ENCODE assay signal across 8 cellular contexts in genomic region chr6:30815085-30815742, GRCh38.
A peak's percentile ranks its signal among the peaks of the same experiment; 100 is the strongest.
DNase-seq lines count a peak whose midpoint lies in the region; ATAC-seq and TF ChIP-seq lines count a peak whose summit lies in the region.
"Not testable (repeated sequence)": the region's sequence is repeated elsewhere in the genome, so short reads cannot be mapped to it uniquely, and the experiment has no call there.

No MANE protein-coding gene starts in this region.

- peak overlapping the region; percentile 24 to 82 (median 63) for H3K27ac Mint-ChIP-seq in CD8-positive, alpha-beta memory T cell
- peak overlapping the region; percentile 99 for H3K27ac Mint-ChIP-seq in activated naive CD8-positive, alpha-beta T cell treated with anti-CD3 and anti-CD28 coated beads, Interleukin-2, amount 50 U/mL, for 24 hours

- H4K8ac ChIP-seq in trophoblast cell (ENCODE audit: low read depth, low read length), result peak overlapping the region; percentile 32

- H3F3A ChIP-seq in PC-9 (ENCODE audit: insufficient read depth, low read depth), result peaks cover 77% of the 10 kb centered on the region

- POLR2A ChIA-PET in CD8-positive, alpha-beta memory T cell (lab: Charles Lee), result interaction anchor here (0.7 to 1.9 kb wide), 3 partner anchors 20 to 95 kb away, joined by 5 to 9 read pairs (median 5); partner anchors contain the start of gene TUBB
- POLR2A ChIA-PET in PC-9 (lab: Charles Lee; ENCODE audit: unreplicated experiment), result interaction anchor here (0.6 to 0.7 kb wide), 3 partner anchors 51 to 602 kb away, joined by 3 read pairs; no protein-coding TSS in a partner anchor

- H3K9me3 Mint-ChIP-seq in CD8-positive, alpha-beta memory T cell, result not testable (repeated sequence)
- peaks cover 13% of the 10 kb centered on the region for H3K9me3 Mint-ChIP-seq in activated naive CD8-positive, alpha-beta T cell treated with anti-CD3 and anti-CD28 coated beads, Interleukin-2, amount 50 U/mL, for 24 hours

- H3K9me3 ChIP-seq in CD8-positive, alpha-beta memory T cell (ENCODE audit: low read length); PC-9 (ENCODE audit: insufficient read depth, low read depth); trophoblast cell (ENCODE audit: insufficient read depth, low read depth, low read length); testis: not testable (repeated sequence)

- H3K79me1 ChIP-seq in trophoblast cell (ENCODE audit: low read length), result peaks cover 28% of the 10 kb centered on the region

- H4K91ac ChIP-seq in trophoblast cell (ENCODE audit: low read depth, low read length), result peak overlapping the region; percentile 63

- H2AFZ ChIP-seq in PC-9; trophoblast cell (ENCODE audit: insufficient read depth, low read length, poor library complexity): not testable (repeated sequence)

- intact Hi-C loops in PC-9 (cut with micrococcal nuclease; ENCODE audit: unreplicated experiment); testis (cut with DNase I; ENCODE audit: low total_unique reads): not testable (repeated sequence)

- not testable (repeated sequence) for H3K18ac ChIP-seq in trophoblast cell (ENCODE audit: low read length)

- WGBS in trophoblast cell (ENCODE audit: extremely low coverage, insufficient coverage, insufficient read length), result no CpG with 5 or more reads among the region's 12 CpGs
- 69 to 77% methylated on average over 12 of the region's 12 CpGs for WGBS in testis, 2 donors

- CTCF ChIA-PET in CD8-positive, alpha-beta memory T cell (lab: Charles Lee), result interaction anchor here (0.7 to 1.5 kb wide), 4 partner anchors 84 to 272 kb away, joined by 3 to 7 read pairs (median 4); no protein-coding TSS in a partner anchor
- CTCF ChIA-PET in PC-9 (lab: Charles Lee), result interaction anchor here (0.6 to 0.7 kb wide), 3 partner anchors 28 to 311 kb away, joined by 4 to 10 read pairs (median 5); partner anchors contain the start of gene GTF2H4

- not testable (repeated sequence) for H3K14ac ChIP-seq in trophoblast cell (ENCODE audit: low read length)

- BruUV-seq in PC-9 (replicated peaks; lab: Mats Ljungman, UMichigan), result TSS peak; percentile 76

- H2AK5ac ChIP-seq in trophoblast cell (ENCODE audit: low read length), result not testable (repeated sequence)

- TF ChIP-seq CTCF in PC-9 (conservative IDR thresholded peaks at IDR 0.05); foreskin keratinocyte (conservative IDR thresholded peaks at IDR 0.05); testis (IDR thresholded peaks at IDR 0.05): not testable (repeated sequence)

- H3K23ac ChIP-seq in trophoblast cell (ENCODE audit: low read length), result not testable (repeated sequence)

- peak overlapping the region in 2 of 7 donors; percentile 42 to 45 for H3K4me3 Mint-ChIP-seq in CD8-positive, alpha-beta memory T cell
- peak overlapping the region; percentile 61 for H3K4me3 Mint-ChIP-seq in activated naive CD8-positive, alpha-beta T cell treated with anti-CD3 and anti-CD28 coated beads, Interleukin-2, amount 50 U/mL, for 24 hours

- H3K27ac ChIP-seq in CD8-positive, alpha-beta memory T cell (ENCODE audit: low read depth, low read length), result peak overlapping the region; percentile 73
- peak overlapping the region; percentile 94 for H3K27ac ChIP-seq in PC-9
- peak overlapping the region; percentile 76 for H3K27ac ChIP-seq in foreskin keratinocyte
- not testable (repeated sequence) for H3K27ac ChIP-seq in trophoblast cell (ENCODE audit: low read depth, low read length); testis

- H3K36me3 ChIP-seq in CD8-positive, alpha-beta memory T cell (ENCODE audit: insufficient read depth, low read length); PC-9 (ENCODE audit: low read depth); trophoblast cell (ENCODE audit: control insufficient read depth in 1 of 2, insufficient read depth in 2 of 2, low read length in 2 of 2); testis (ENCODE audit: low read depth, missing control alignments): not testable (repeated sequence)

- H3K9me2 ChIP-seq in PC-9 (ENCODE audit: insufficient read depth), result not testable (repeated sequence)

- H3K27me3 ChIP-seq in CD8-positive, alpha-beta memory T cell (ENCODE audit: insufficient read depth, low read length, poor library complexity, severe bottlenecking); PC-9 (ENCODE audit: insufficient read depth, low read depth); foreskin keratinocyte; trophoblast cell (ENCODE audit: insufficient read depth, low read length); testis: not testable (repeated sequence)

- not testable (repeated sequence) for H4K20me1 ChIP-seq in PC-9 (ENCODE audit: insufficient read depth)

- H3K9ac ChIP-seq in trophoblast cell (ENCODE audit: low read length), result not testable (repeated sequence)

- H3K4ac ChIP-seq in trophoblast cell (ENCODE audit: low read depth, low read length), result not testable (repeated sequence)

- not testable (repeated sequence) for H2BK12ac ChIP-seq in trophoblast cell (ENCODE audit: low read length)

- not testable (repeated sequence) for H3K36me3 Mint-ChIP-seq in CD8-positive, alpha-beta memory T cell
- peaks cover 47% of the 10 kb centered on the region for H3K36me3 Mint-ChIP-seq in activated naive CD8-positive, alpha-beta T cell treated with anti-CD3 and anti-CD28 coated beads, Interleukin-2, amount 50 U/mL, for 24 hours (ENCODE audit: low read depth)

- not testable (repeated sequence) for H3K4me3 ChIP-seq in CD8-positive, alpha-beta memory T cell (ENCODE audit: low read length); PC-9; trophoblast cell (ENCODE audit: low read depth, low read length); testis

- not testable (repeated sequence) for H4K12ac ChIP-seq in trophoblast cell (ENCODE audit: low read depth, low read length)

- H3K4me1 Mint-ChIP-seq in CD8-positive, alpha-beta memory T cell, result peaks cover 50 to 87% (median 62%) of the 10 kb centered on the region in 3 donors
- peaks cover 95% of the 10 kb centered on the region for H3K4me1 Mint-ChIP-seq in activated naive CD8-positive, alpha-beta T cell treated with anti-CD3 and anti-CD28 coated beads, Interleukin-2, amount 50 U/mL, for 24 hours

- not testable (repeated sequence) for TF ChIP-seq POLR2A in testis (IDR thresholded peaks at IDR 0.05)

- not testable (repeated sequence) for H3K79me2 ChIP-seq in PC-9 (ENCODE audit: low read depth); trophoblast cell (ENCODE audit: control insufficient read depth, insufficient read depth, low read length, poor library complexity)

- peak; percentile 3 for ATAC-seq in activated naive CD8-positive, alpha-beta T cell treated with anti-CD3 and anti-CD28 coated beads, Interleukin-2, amount 50 U/mL, for 24 hours
- not testable (repeated sequence) for ATAC-seq in foreskin keratinocyte

- peak overlapping the region; percentile 55; the same call in 1 of the 2 replicates for H3K4me2 ChIP-seq in PC-9
- not testable (repeated sequence) for H3K4me2 ChIP-seq in trophoblast cell (ENCODE audit: low read length)

- H2BK5ac ChIP-seq in trophoblast cell (ENCODE audit: low read depth, low read length, poor library complexity), result not testable (repeated sequence)

- H3K27me3 Mint-ChIP-seq in CD8-positive, alpha-beta memory T cell; activated naive CD8-positive, alpha-beta T cell treated with anti-CD3 and anti-CD28 coated beads, Interleukin-2, amount 50 U/mL, for 24 hours: not testable (repeated sequence)

- peak overlapping the region; percentile 8 for H2BK120ac ChIP-seq in trophoblast cell (ENCODE audit: insufficient read depth, low read length, poor library complexity)

- DNase-seq in CD8-positive, alpha-beta memory T cell; PC-9; foreskin keratinocyte; trophoblast cell: not testable (repeated sequence)
- peak; percentile 79 for DNase-seq in activated CD4-positive, alpha-beta T cell treated with anti-CD3 and anti-CD28 coated beads for 48 hours
- DNase-seq in activated T-cell treated with anti-CD3 and anti-CD28 coated beads, Interleukin-2, amount 50 U/mL, for 48 hours, result peak; percentile 70 to 75
- DNase-seq in activated naive CD8-positive, alpha-beta T cell treated with anti-CD3 and anti-CD28 coated beads, Interleukin-2, amount 50 U/mL, for 24 hours, result peak; percentile 63
- peak; percentile 45 for DNase-seq in testis

- peaks cover 48% of the 10 kb centered on the region for H3K4me1 ChIP-seq in CD8-positive, alpha-beta memory T cell (ENCODE audit: insufficient read depth, low read length)
- H3K4me1 ChIP-seq in PC-9 (replicated peaks; ENCODE audit: insufficient read depth) (peaks cover 88% of the 10 kb centered on the region), foreskin keratinocyte (peaks cover 51% of the 10 kb centered on the region), trophoblast cell (ENCODE audit: control insufficient read depth in 1 of 2, insufficient read depth in 2 of 2, low read length in 2 of 2) (peaks cover 25 to 31% of the 10 kb centered on the region in 2 experiments), testis (peaks cover 20% of the 10 kb centered on the region)
